Comparison of ENCODE assay signal across 17 cellular contexts in genomic region chr7:44467217-44467548, GRCh38. TPM values are rescaled to one million over a fixed set of nuclear protein-coding genes. Genes with fewer than 3 reads are reported as not detected.
A peak's percentile ranks its signal among the peaks of the same experiment; 100 is the strongest.
DNase-seq lines count a peak whose midpoint lies in the region; ATAC-seq and TF ChIP-seq lines count a peak whose summit lies in the region.
"Had no signal": no experiment of that assay in that cellular context is flagged by ENCODE, and none has a peak within 500 bp of the region (broad histone marks: within the 10 kb centered on the region; RNA-seq: fewer than 3 reads in every experiment).

No MANE protein-coding gene starts in this region.

- H3K27ac ChIP-seq in osteoblast (ENCODE audit: low read depth, low read length) = peak overlapping the region; percentile 70

- H3K27ac Mint-ChIP-seq in activated naive CD4-positive, alpha-beta T cell treated with anti-CD3 and anti-CD28 coated beads, Interleukin-2, amount 50 U/mL, for 72 hours = peak overlapping the region; percentile 32 to 67
- peak overlapping the region; percentile 62 for H3K27ac Mint-ChIP-seq in activated CD8-positive, alpha-beta T cell treated with anti-CD3 and anti-CD28 coated beads for 36 hours
- H3K27ac Mint-ChIP-seq in central memory CD8-positive, alpha-beta T cell (ENCODE audit: low read depth) = peak overlapping the region; percentile 29

- intact Hi-C loops in activated CD8-positive, alpha-beta T cell treated with anti-CD3 and anti-CD28 coated beads for 36 hours (cut with micrococcal nuclease) = no loop called here

- no peak overlapping the region for H2AFZ ChIP-seq in osteoblast (ENCODE audit: low read length)

- no peaks in the 10 kb centered on the region for H3K9me3 Mint-ChIP-seq in activated naive CD4-positive, alpha-beta T cell treated with anti-CD3 and anti-CD28 coated beads, Interleukin-2, amount 50 U/mL, for 72 hours
- H3K9me3 Mint-ChIP-seq in activated CD8-positive, alpha-beta T cell treated with anti-CD3 and anti-CD28 coated beads for 36 hours = no peaks in the 10 kb centered on the region
- H3K9me3 Mint-ChIP-seq in central memory CD8-positive, alpha-beta T cell = no peaks in the 10 kb centered on the region
- H3K9me3 Mint-ChIP-seq: H9 had no signal

- TF ChIP-seq CTCF in activated CD8-positive, alpha-beta T cell treated with anti-CD3 and anti-CD28 coated beads for 36 hours (IDR thresholded peaks at IDR 0.05) = no peak
- TF ChIP-seq CTCF in osteoblast (IDR thresholded peaks at IDR 0.05; ENCODE audit: extremely low read depth, low read depth, low read length) = no peak

- no peaks in the 10 kb centered on the region for H3K27me3 Mint-ChIP-seq in activated CD8-positive, alpha-beta T cell treated with anti-CD3 and anti-CD28 coated beads for 36 hours
- H3K27me3 Mint-ChIP-seq in central memory CD8-positive, alpha-beta T cell = no peaks in the 10 kb centered on the region

- H4K20me1 ChIP-seq in osteoblast (ENCODE audit: insufficient read depth, low read length) = peaks cover 25% of the 10 kb centered on the region

- CTCF ChIA-PET in activated CD8-positive, alpha-beta T cell treated with anti-CD3 and anti-CD28 coated beads for 36 hours (lab: Charles Lee) = interaction anchor here (1.4 kb wide), 1 partner anchor 13 kb away, joined by 5 read pairs; no protein-coding TSS in a partner anchor

- POLR2A ChIA-PET in activated CD8-positive, alpha-beta T cell treated with anti-CD3 and anti-CD28 coated beads for 36 hours (lab: Charles Lee) = interaction anchor here (1.0 kb wide), 1 partner anchor 23 kb away, joined by 4 read pairs; the partner anchor contains the start of gene NUDCD3

- no peaks in the 10 kb centered on the region for H3K9me3 ChIP-seq in osteoblast (ENCODE audit: low read depth, low read length)
- H3K9me3 ChIP-seq: MG63 had no signal

- H3K4me1 ChIP-seq in osteoblast (ENCODE audit: insufficient read depth, low read length) = peaks cover 52% of the 10 kb centered on the region

- H3K36me3 Mint-ChIP-seq in activated naive CD4-positive, alpha-beta T cell treated with anti-CD3 and anti-CD28 coated beads, Interleukin-2, amount 50 U/mL, for 72 hours = peaks cover 12 to 25% of the 10 kb centered on the region in 2 donors
- peaks cover 58% of the 10 kb centered on the region for H3K36me3 Mint-ChIP-seq in activated CD8-positive, alpha-beta T cell treated with anti-CD3 and anti-CD28 coated beads for 36 hours (ENCODE audit: low read depth)
- peaks cover 38% of the 10 kb centered on the region for H3K36me3 Mint-ChIP-seq in central memory CD8-positive, alpha-beta T cell (ENCODE audit: insufficient read depth)

- no peak overlapping the region for H3K4me2 ChIP-seq in osteoblast (ENCODE audit: insufficient read depth, low read length)

- H3K27me3 ChIP-seq in osteoblast (ENCODE audit: insufficient read depth, low read length) = no peaks in the 10 kb centered on the region
- H3K27me3 ChIP-seq: MG63 had no signal

- DNase-seq in activated naive CD4-positive, alpha-beta T cell treated with anti-CD3 and anti-CD28 coated beads, Interleukin-2, amount 50 U/mL, for 72 hours (ENCODE audit: low spot score in 2 of 2) = no peak
- no peak for DNase-seq in activated naive CD4-positive, alpha-beta T cell treated with anti-CD3 and anti-CD28 coated beads, Interleukin-2, amount 50 U/mL, for 16 hours
- DNase-seq in activated CD8-positive, alpha-beta T cell treated with anti-CD3 and anti-CD28 coated beads for 36 hours = no peak
- DNase-seq in central memory CD8-positive, alpha-beta T cell (ENCODE audit: low spot score in 2 of 2) = no peak
- DNase-seq in osteoblast (ENCODE audit: insufficient read length, low spot score, missing footprints) (no peak), NCI-H526 treated with DMSO at 0.1 percent for 48 hours (lab: John Stamatoyannopoulos, UW) (no peak)
- DNase-seq: Calu3, DMS79, H9, IMR-90, Karpas-422, MG63, NCI-H1092, NCI-H2081 treated with DMSO at 0.1 percent for 48 hours, NCI-H510A had no signal

- H3K4me3 ChIP-seq in osteoblast (ENCODE audit: insufficient read depth, low read length) = no peak overlapping the region
- H3K4me3 ChIP-seq: MG63 had no signal

- no peak for ATAC-seq in activated naive CD4-positive, alpha-beta T cell treated with anti-CD3 and anti-CD28 coated beads, Interleukin-2, amount 50 U/mL, for 72 hours
- ATAC-seq in activated CD8-positive, alpha-beta T cell treated with anti-CD3 and anti-CD28 coated beads for 36 hours = no peak
- ATAC-seq in central memory CD8-positive, alpha-beta T cell (replicated peaks; ENCODE audit: extremely low read depth, poor library complexity, severe bottlenecking) = no peak
- ATAC-seq in GM21619 (IDR thresholded peaks at IDR 0.05; ENCODE audit: unreplicated experiment) (no peak), HG02981 (IDR thresholded peaks at IDR 0.05; ENCODE audit: unreplicated experiment) (no peak)

- H3K4me1 Mint-ChIP-seq in activated CD8-positive, alpha-beta T cell treated with anti-CD3 and anti-CD28 coated beads for 36 hours (ENCODE audit: low read depth) = peaks cover 63% of the 10 kb centered on the region
- peaks cover 66% of the 10 kb centered on the region for H3K4me1 Mint-ChIP-seq in central memory CD8-positive, alpha-beta T cell
- H3K4me1 Mint-ChIP-seq: H9 had no signal

- peaks cover 61% of the 10 kb centered on the region for H3K79me2 ChIP-seq in osteoblast (ENCODE audit: insufficient read depth, low read length)

- H3K36me3 ChIP-seq in osteoblast (ENCODE audit: insufficient read depth, low read length) = peaks cover 6% of the 10 kb centered on the region

- H3K4me3 Mint-ChIP-seq in activated CD8-positive, alpha-beta T cell treated with anti-CD3 and anti-CD28 coated beads for 36 hours = no peak overlapping the region
- peak overlapping the region; percentile 23 for H3K4me3 Mint-ChIP-seq in central memory CD8-positive, alpha-beta T cell
- H3K4me3 Mint-ChIP-seq: H9 had no signal

RNA-seq across cellular contexts. Expression of gene NUDCD3, which starts 23.3 kb away (rescaled TPM):
- total RNA-seq in activated naive CD4-positive, alpha-beta T cell treated with anti-CD3 and anti-CD28 coated beads, Interleukin-2, amount 50 U/mL, for 72 hours = 100 to 1,000 TPM in 1 of 2 donors, 10 to 100 TPM in 1; 87.9 to 112 TPM
- 100 to 1,000 TPM; 102 to 107 TPM for total RNA-seq in activated CD8-positive, alpha-beta T cell treated with anti-CD3 and anti-CD28 coated beads for 36 hours
- 44.2 and 54.3 TPM in 2 replicates for total RNA-seq in osteoblast
